In the genomic region with DNA sequence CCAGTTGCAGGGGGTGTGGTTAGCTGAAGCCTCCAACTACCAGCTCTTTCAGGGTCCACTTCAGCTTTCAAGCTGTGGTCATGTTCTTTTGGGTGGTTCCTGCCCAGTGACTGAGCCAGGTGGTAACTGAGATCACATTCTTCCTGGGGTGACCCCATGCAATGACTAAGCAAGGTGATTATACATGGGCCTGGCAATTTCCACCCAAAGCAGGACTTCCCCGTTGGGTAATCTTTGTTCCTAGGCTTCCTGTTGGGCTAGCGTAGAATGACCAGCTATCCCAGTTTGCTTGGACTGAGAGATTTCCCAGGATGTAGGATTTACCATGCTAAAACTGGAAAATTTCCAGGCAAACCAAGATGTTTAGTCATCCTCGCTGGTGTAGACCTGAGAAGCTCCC, we compare ENCODE assay signal across 16 cellular contexts. TPM values are rescaled to one million over a fixed set of nuclear protein-coding genes. Genes with fewer than 3 reads are reported as not detected.
DNase-seq lines count a peak whose midpoint lies in the region; FAIRE-seq and TF ChIP-seq lines count a peak whose summit lies in the region.
"Had no signal": no experiment of that assay in that cellular context is flagged by ENCODE, and none has a peak within 500 bp of the region (broad histone marks: within the 10 kb centered on the region; RNA-seq: fewer than 3 reads in every experiment).

No MANE protein-coding gene starts in this region.

- FAIRE-seq in RCC 7860 (lab: Jason Lieb, UNC): peak; percentile 89
- FAIRE-seq in bronchial epithelial cell (lab: Jason Lieb, UNC): peak; percentile 28
- FAIRE-seq: H54 had no signal

- H3K27me3 ChIP-seq in bronchial epithelial cell (ENCODE audit: control insufficient read depth, insufficient read depth, low read length) (no peaks in the 10 kb centered on the region), kidney epithelial cell (ENCODE audit: control insufficient read depth, insufficient read depth, low read length) (no peaks in the 10 kb centered on the region)
- H3K27me3 ChIP-seq: Peyer's patch, SJCRH30 had no signal

- H3K36me3 ChIP-seq in bronchial epithelial cell (ENCODE audit: control insufficient read depth, insufficient read depth, low read length) (no peaks in the 10 kb centered on the region), kidney epithelial cell (ENCODE audit: control insufficient read depth, insufficient read depth, low read length) (no peaks in the 10 kb centered on the region)
- H3K36me3 ChIP-seq: Peyer's patch, SJCRH30 had no signal

- H3K4me3 ChIP-seq in bronchial epithelial cell (ENCODE audit: low read depth, low read length) (no peak overlapping the region), kidney epithelial cell (ENCODE audit: low read depth, low read length) (no peak overlapping the region)
- H3K4me3 ChIP-seq: Peyer's patch, SJCRH30 had no signal

- DNase-seq in H4 (ENCODE audit: low spot score) (peak; percentile 43), RCC 7860 (ENCODE audit: low spot score) (peak; percentile 81), bronchial epithelial cell (ENCODE audit: low read depth) (peak; percentile 83), kidney epithelial cell (ENCODE audit: low read depth) (peak; percentile 10), NCI-H2196 treated with DMSO at 0.1 percent for 48 hours (lab: John Stamatoyannopoulos, UW; ENCODE audit: unreplicated experiment) (no peak), T1000 (lab: John Stamatoyannopoulos, UW) (no peak), DMS114 treated with DMSO at 0.1 percent for 48 hours (lab: John Stamatoyannopoulos, UW; ENCODE audit: unreplicated experiment) (no peak), NCI-H774 (lab: John Stamatoyannopoulos, UW) (no peak)
- DNase-seq: HFFc6, NCI-H1105 treated with DMSO at 0.1 percent for 48 hours, NCI-H187, NCI-H82, Peyer's patch, SJCRH30 had no signal

- TF ChIP-seq CTCF in bronchial epithelial cell (IDR thresholded peaks at IDR 0.05; ENCODE audit: insufficient read depth, low read length, severe bottlenecking): no peak
- TF ChIP-seq CTCF in kidney epithelial cell (IDR thresholded peaks at IDR 0.05; ENCODE audit: insufficient read depth, low read length, poor library complexity, severe bottlenecking): no peak

RNA-seq across cellular contexts. Expression of a gene that starts 18.4 kb away (rescaled TPM):
- total RNA-seq in H4 (2014; rRNA removed; shearing (Covaris generic)): not detected in 2 replicates
- total RNA-seq in bronchial epithelial cell: 0.26 TPM in 1 of 2 replicates, not detected in the other
- not detected in 2 replicates for total RNA-seq in kidney epithelial cell
- total RNA-seq: HFFc6, NCI-H460, Peyer's patch had no signal

RNA-seq across cellular contexts. Expression of a gene that starts 25.5 kb away (rescaled TPM):
- not detected in 2 replicates for total RNA-seq in H4 (2014; rRNA removed; shearing (Covaris generic))
- total RNA-seq in bronchial epithelial cell: not detected in 2 replicates
- not detected in 2 replicates for total RNA-seq in kidney epithelial cell
- total RNA-seq: NCI-H460, Peyer's patch had no signal

Comparison
In these comparisons a context has a peak if more than half of its experiments do, and no peak if none do; other contexts are left out.
1. DNase-seq: peak in H4 (single experiment), RCC 7860 (single experiment), bronchial epithelial cell (single experiment) and kidney epithelial cell (single experiment); none in NCI-H2196 treated with DMSO at 0.1 percent for 48 hours (single experiment), T1000 (single experiment), DMS114 treated with DMSO at 0.1 percent for 48 hours (single experiment) and NCI-H774 (single experiment).